Comparison of ENCODE assay signal across 17 cellular contexts in genomic region chr7:4837041-4837813, GRCh38. TPM values are rescaled to one million over a fixed set of nuclear protein-coding genes. Genes with fewer than 3 reads are reported as not detected.
DNase-seq lines count a peak whose midpoint lies in the region; ATAC-seq, FAIRE-seq and TF ChIP-seq lines count a peak whose summit lies in the region.
"Had no signal": no experiment of that assay in that cellular context is flagged by ENCODE, and none has a peak within 500 bp of the region (broad histone marks: within the 10 kb centered on the region; RNA-seq: fewer than 3 reads in every experiment).

No MANE protein-coding gene starts in this region.

- no peaks in the 10 kb centered on the region for H3K36me3 ChIP-seq in GM23338 (ENCODE audit: insufficient read depth)
- H3K36me3 ChIP-seq in WERI-Rb-1, result peaks cover 27% of the 10 kb centered on the region
- H3K36me3 ChIP-seq in heart right ventricle, result peaks cover 0 to 24% (median 0%) of the 10 kb centered on the region in 9 donors
- no peaks in the 10 kb centered on the region for H3K36me3 ChIP-seq in pancreas
- H3K36me3 ChIP-seq: breast epithelium had no signal

- H3K36me3 Mint-ChIP-seq in GM23338 (ENCODE audit: low read depth), result no peaks in the 10 kb centered on the region
- H3K36me3 Mint-ChIP-seq: activated naive CD8-positive, alpha-beta T cell; naive thymus-derived CD4-positive, alpha-beta T cell had no signal

- intact Hi-C loops in heart right ventricle (cut with DNase I) (no loop called here), pancreas (cut with DNase I) (no loop called here)

- no peak for FAIRE-seq in pancreas (lab: Jason Lieb, UNC)
- FAIRE-seq: GM12892 had no signal

- TF ChIP-seq CTCF in GM23338 (conservative IDR thresholded peaks at IDR 0.05; ENCODE audit: low read depth in 2 of 2) (no peak), WERI-Rb-1 (IDR thresholded peaks at IDR 0.05; ENCODE audit: low read depth, low read length) (no peak), heart right ventricle (IDR thresholded peaks at IDR 0.05) (no peak), pancreas (IDR thresholded peaks at IDR 0.05) (no peak), RWPE1 (conservative IDR thresholded peaks at IDR 0.05; ENCODE audit: low read depth) (no peak)

- DNase-seq in GM23338 (ENCODE audit: low spot score), result no peak
- peak; percentile 62 for DNase-seq in WERI-Rb-1
- peak in 1 of 2 donors; percentile 54 for DNase-seq in heart right ventricle
- DNase-seq in pancreas, result peak in 5 of 6 donors; percentile 40 to 86 (median 82)
- DNase-seq in RWPE1 (ENCODE audit: low spot score), result no peak
- DNase-seq: activated CD4-positive, alpha-beta T cell treated with anti-CD3 and anti-CD28 coated beads, Interleukin-2, amount 50 U/mL, for 1 hour; Caco-2; GDM1; naive thymus-derived CD4-positive, alpha-beta T cell; NCI-H446 treated with DMSO at 0.1 percent for 48 hours; T1000 had no signal

- peak overlapping the region; percentile 72; the same call in 1 of the 2 replicates for H3K27ac Mint-ChIP-seq in GM23338
- H3K27ac Mint-ChIP-seq: activated naive CD8-positive, alpha-beta T cell had no signal

- H3K4me3 ChIP-seq in GM23338 (no peak overlapping the region), WERI-Rb-1 (ENCODE audit: low read depth, low read length) (no peak overlapping the region), heart right ventricle (no peak overlapping the region), pancreas (peak overlapping the region in 1 of 4 donors; percentile 32)
- H3K4me3 ChIP-seq: breast epithelium had no signal

- H3K4me1 ChIP-seq in GM23338 (ENCODE audit: insufficient read depth) (no peaks in the 10 kb centered on the region), heart right ventricle (peaks cover 0 to 20% (median 10%) of the 10 kb centered on the region in 9 donors), pancreas (no peaks in the 10 kb centered on the region)
- H3K4me1 ChIP-seq: breast epithelium, Caco-2 had no signal

- H3K9me3 ChIP-seq in WERI-Rb-1 (ENCODE audit: severe bottlenecking), result no peaks in the 10 kb centered on the region
- H3K9me3 ChIP-seq in heart right ventricle, result no peaks in the 10 kb centered on the region
- H3K9me3 ChIP-seq in pancreas, result no peaks in the 10 kb centered on the region
- H3K9me3 ChIP-seq: breast epithelium, Caco-2 had no signal

- H3K9me2 ChIP-seq in GM23338 (ENCODE audit: insufficient read depth), result no peaks in the 10 kb centered on the region

- H3K4me2 ChIP-seq in GM23338, result no peak overlapping the region

- POLR2A ChIA-PET in RWPE1 (lab: Yijun Ruan, JAX; ENCODE audit: low non-redundant PET), result no interaction called here

- no peaks in the 10 kb centered on the region for H3K9me3 Mint-ChIP-seq in GM23338

- no peaks in the 10 kb centered on the region for H3F3A ChIP-seq in GM23338 (replicated peaks; ENCODE audit: low read depth)

- ATAC-seq in GM23338 (no peak), heart right ventricle (peak in 7 of 8 donors; percentile 4 to 32 (median 20)), pancreas (peak; percentile 61 to 86 (median 70)), GM21529 (IDR thresholded peaks at IDR 0.05; ENCODE audit: unreplicated experiment) (no peak), HG03460 (IDR thresholded peaks at IDR 0.05; ENCODE audit: unreplicated experiment) (no peak), GM21381 (IDR thresholded peaks at IDR 0.05; ENCODE audit: unreplicated experiment) (no peak)
- ATAC-seq: naive thymus-derived CD4-positive, alpha-beta T cell had no signal

- no peaks in the 10 kb centered on the region for H4K20me1 ChIP-seq in GM23338 (replicated peaks; ENCODE audit: insufficient read depth)

- no peak overlapping the region for H3K27ac ChIP-seq in GM23338 (ENCODE audit: low read depth)
- peak overlapping the region; percentile 77 for H3K27ac ChIP-seq in WERI-Rb-1
- peak overlapping the region in 2 of 10 donors; percentile 16 to 39 for H3K27ac ChIP-seq in heart right ventricle
- H3K27ac ChIP-seq in pancreas, result peak overlapping the region in 1 of 4 donors; percentile 55
- H3K27ac ChIP-seq in RWPE1, result no peak overlapping the region

- H3K4me3 Mint-ChIP-seq in GM23338, result no peak overlapping the region
- H3K4me3 Mint-ChIP-seq: activated naive CD8-positive, alpha-beta T cell; naive thymus-derived CD4-positive, alpha-beta T cell had no signal

- H3K27me3 Mint-ChIP-seq in GM23338 (ENCODE audit: insufficient read depth, low read depth, poor library complexity), result peaks cover 9% of the 10 kb centered on the region
- H3K27me3 Mint-ChIP-seq: activated naive CD8-positive, alpha-beta T cell; naive thymus-derived CD4-positive, alpha-beta T cell had no signal

- H3K79me2 ChIP-seq in GM23338 (replicated peaks; ENCODE audit: insufficient read depth), result no peaks in the 10 kb centered on the region

- H3K27me3 ChIP-seq in GM23338 (ENCODE audit: insufficient read depth) (no peaks in the 10 kb centered on the region), WERI-Rb-1 (ENCODE audit: insufficient read depth, low read depth, severe bottlenecking) (no peaks in the 10 kb centered on the region), heart right ventricle (no peaks in the 10 kb centered on the region), pancreas (no peaks in the 10 kb centered on the region)
- H3K27me3 ChIP-seq: breast epithelium had no signal

- 67 to 75% methylated on average over 24 of the region's 24 CpGs for WGBS in heart right ventricle, 2 donors
- 50 to 54% methylated on average over 24 of the region's 24 CpGs for WGBS in pancreas, 2 donors

- no peak overlapping the region for H2AFZ ChIP-seq in GM23338

- peaks cover 6% of the 10 kb centered on the region for H3K4me1 Mint-ChIP-seq in GM23338
- H3K4me1 Mint-ChIP-seq: naive thymus-derived CD4-positive, alpha-beta T cell had no signal

- CTCF ChIA-PET in RWPE1 (lab: Yijun Ruan, JAX), result no interaction called here

TF ChIP-seq in GM23338, 12 proteins besides CTCF, POLR2A, EP300 and RAD21:
- TF ChIP-seq STAT1 (IDR thresholded peaks at IDR 0.05; ENCODE audit: unreplicated experiment), result no peak
- TF ChIP-seq ETS1 (IDR thresholded peaks at IDR 0.05), result no peak

RNA-seq across cellular contexts. Expression of gene PAPOLB, which starts 24.6 kb away (rescaled TPM):
- total RNA-seq in GM23338 (2014; rRNA removed; shearing (Covaris generic)), result 0.27 and 0.42 TPM in 2 replicates
- polyA plus RNA-seq in GM23338 (2016; fragmentation: Nextera tagmentation; extraction: Ambion mirVana) (0.07 and 0.08 TPM in 2 replicates), heart right ventricle (under 1 TPM; 0.01 to 0.15 TPM), pancreas (not detected)
- total RNA-seq in heart right ventricle (under 1 TPM in 6 of 10 donors, not detected in 4; 0.10 to 0.21 (median 0.15) TPM), pancreas (under 1 TPM in 3 of 6 donors, not detected in 3; 0.03 to 0.09 (median 0.05) TPM)
- total RNA-seq: Caco-2; naive thymus-derived CD4-positive, alpha-beta T cell had no signal
- polyA plus RNA-seq: naive thymus-derived CD4-positive, alpha-beta T cell had no signal

RNA-seq across cellular contexts. Expression of gene RADIL, which starts 46.3 kb away (rescaled TPM):
- 7.8 and 9.8 TPM in 2 replicates for total RNA-seq in GM23338 (2014; rRNA removed; shearing (Covaris generic))
- 4.3 and 4.8 TPM in 2 replicates for polyA plus RNA-seq in GM23338 (2016; fragmentation: Nextera tagmentation; extraction: Ambion mirVana)
- 1 to 10 TPM; 1.2 to 6.6 (median 3.8) TPM for total RNA-seq in heart right ventricle
- 1 to 10 TPM; 2.4 to 5.0 TPM for polyA plus RNA-seq in heart right ventricle
- total RNA-seq in pancreas, result 10 to 100 TPM in 1 of 6 donors, 1 to 10 TPM in 4, under 1 TPM in 1; 0.58 to 10.0 (median 3.3) TPM
- polyA plus RNA-seq in pancreas, result 10 to 100 TPM in 1 of 2 donors, 1 to 10 TPM in 1; 2.8 to 11.2 TPM
- total RNA-seq: Caco-2 had no signal

Comparison
In these comparisons a context has a peak if more than half of its experiments do, and no peak if none do; other contexts are left out.
1. ATAC-seq: peak in heart right ventricle (7 of 8) and pancreas (4 of 4); none in GM23338 (single experiment), GM21529 (single experiment), HG03460 (single experiment) and GM21381 (single experiment).
2. DNase-seq: peak in WERI-Rb-1 (single experiment) and pancreas (5 of 6); none in GM23338 (single experiment) and RWPE1 (single experiment).